8 cellular contexts compared by ENCODE assay signal in the genomic region with DNA sequence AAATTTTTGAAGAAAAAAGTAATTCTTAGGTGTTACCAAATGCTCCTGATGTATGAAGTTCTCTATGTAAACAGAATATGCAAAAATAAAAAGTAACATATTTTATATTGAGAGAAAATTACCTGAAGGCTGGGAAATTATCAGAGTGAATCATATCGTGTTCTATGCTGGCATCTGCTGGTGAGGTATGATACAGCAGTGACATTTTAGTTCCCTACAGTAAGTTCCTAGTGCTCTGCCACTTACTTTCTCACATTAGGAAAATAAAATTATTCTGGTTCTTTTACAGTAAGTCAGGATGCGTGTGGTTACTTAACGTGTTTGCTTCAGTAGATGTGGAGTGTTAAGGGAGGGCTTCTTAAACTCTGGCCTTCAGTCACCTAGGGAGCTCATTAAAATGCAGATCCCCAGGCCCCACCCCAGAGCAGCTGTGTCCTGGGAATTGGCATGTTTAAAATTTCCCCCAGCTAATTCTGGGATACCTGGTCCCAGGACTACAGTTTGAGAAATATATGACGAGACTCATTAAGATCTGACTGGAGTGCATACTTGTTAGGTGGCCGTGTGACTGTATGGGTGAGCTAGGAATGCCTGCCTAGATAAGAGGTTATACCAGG. TPM values are rescaled to one million over a fixed set of nuclear protein-coding genes. Genes with fewer than 3 reads are reported as not detected.
DNase-seq lines count a peak whose midpoint lies in the region; ATAC-seq, FAIRE-seq and TF ChIP-seq lines count a peak whose summit lies in the region.

No MANE protein-coding gene starts in this region.

- DNase-seq in AML-193 (lab: John Stamatoyannopoulos, UW), result peak; percentile 22 to 50
- DNase-seq in NCI-H2227 (lab: John Stamatoyannopoulos, UW; ENCODE audit: unreplicated experiment), result peak; percentile 62
- no peak for DNase-seq in breast epithelium (ENCODE audit: low spot score in 2 of 2)
- DNase-seq in mucosa of descending colon, result peak in 1 of 3 donors; percentile 67
- DNase-seq in mesendoderm, result no peak

- H3K4me3 ChIP-seq in breast epithelium (no peak overlapping the region), mucosa of descending colon (no peak overlapping the region), mesendoderm (ENCODE audit: low read length) (no peak overlapping the region)

- ATAC-seq in mucosa of descending colon, result no peak
- no peak for ATAC-seq in HG03196 (IDR thresholded peaks at IDR 0.05; ENCODE audit: unreplicated experiment)
- no peak for ATAC-seq in GM19463 (IDR thresholded peaks at IDR 0.05; ENCODE audit: unreplicated experiment)

- no peak overlapping the region for H2BK5ac ChIP-seq in mesendoderm (ENCODE audit: low read length)

- no peak overlapping the region for H3K4me2 ChIP-seq in mesendoderm (ENCODE audit: low read length)

- peaks cover 11% of the 10 kb centered on the region for H3K79me1 ChIP-seq in mesendoderm (ENCODE audit: low read length)

- H3K79me2 ChIP-seq in mesendoderm (ENCODE audit: control insufficient read depth, insufficient read depth, low read length), result peaks cover 11% of the 10 kb centered on the region

- no peak overlapping the region for H4K8ac ChIP-seq in mesendoderm (ENCODE audit: low read depth, low read length)

- H3K27me3 ChIP-seq in breast epithelium (no peaks in the 10 kb centered on the region), mesendoderm (ENCODE audit: insufficient read depth, low read length, poor library complexity) (no peaks in the 10 kb centered on the region)

- H3K56ac ChIP-seq in mesendoderm (ENCODE audit: low read length), result no peak overlapping the region

- peak; percentile 86 for FAIRE-seq in G401.6 (lab: Jason Lieb, UNC)

- TF ChIP-seq CTCF in breast epithelium (IDR thresholded peaks at IDR 0.05) (peak in 2 of 3 donors; percentile 58 to 60), mucosa of descending colon (IDR thresholded peaks at IDR 0.05) (peak; percentile 16)

- peaks cover 0 to 7% of the 10 kb centered on the region in 2 donors for H3K4me1 ChIP-seq in breast epithelium
- peaks cover 6% of the 10 kb centered on the region for H3K4me1 ChIP-seq in mucosa of descending colon (ENCODE audit: low read depth)
- peaks cover 6% of the 10 kb centered on the region for H3K4me1 ChIP-seq in mesendoderm (ENCODE audit: control insufficient read depth, low read depth, low read length)

- no peak overlapping the region for H3K18ac ChIP-seq in mesendoderm (ENCODE audit: low read length)

- H3K36me3 ChIP-seq in breast epithelium, result peaks cover 8% of the 10 kb centered on the region
- peaks cover 5% of the 10 kb centered on the region for H3K36me3 ChIP-seq in mucosa of descending colon (ENCODE audit: low read depth)
- no peaks in the 10 kb centered on the region for H3K36me3 ChIP-seq in mesendoderm (ENCODE audit: control insufficient read depth, insufficient read depth, low read length)

- no peak overlapping the region for H2AK5ac ChIP-seq in mesendoderm (ENCODE audit: low read length)

- no peak overlapping the region for H2BK15ac ChIP-seq in mesendoderm (replicated peaks; ENCODE audit: low read depth)

- no peak overlapping the region for H2BK120ac ChIP-seq in mesendoderm (ENCODE audit: low read depth, low read length)

- no peak overlapping the region for H3K4ac ChIP-seq in mesendoderm (ENCODE audit: low read depth, low read length)

- WGBS in mesendoderm (ENCODE audit: extremely low coverage, insufficient coverage, low lambda C conversion rate), result no CpG with 5 or more reads among the region's 5 CpGs

- no peak overlapping the region for H3K9ac ChIP-seq in mesendoderm (ENCODE audit: low read length)

- no peak for TF ChIP-seq POLR2A in breast epithelium (IDR thresholded peaks at IDR 0.05)

- intact Hi-C loops in breast epithelium (cut with DNase I; ENCODE audit: low total_unique reads) (loop anchor here (10.0 kb wide), 1 partner anchor 107 kb away; no protein-coding TSS in a partner anchor), mucosa of descending colon (cut with DNase I, micrococcal nuclease) (loop anchor here in 1 of 2 donors (10.0 kb wide), 1 partner anchor 107 kb away; no protein-coding TSS in a partner anchor)

- H4K5ac ChIP-seq in mesendoderm (ENCODE audit: low read length), result no peak overlapping the region

- H3K27ac ChIP-seq in breast epithelium, result no peak overlapping the region
- no peak overlapping the region for H3K27ac ChIP-seq in mesendoderm (ENCODE audit: low read depth, low read length)

- no peak overlapping the region for H3K23ac ChIP-seq in mesendoderm (ENCODE audit: low read length)

- H3K9me3 ChIP-seq in breast epithelium (no peaks in the 10 kb centered on the region), mucosa of descending colon (no peaks in the 10 kb centered on the region)

RNA-seq across cellular contexts. Expression of gene ACTR5, which starts 3.2 kb away (rescaled TPM):
- total RNA-seq in breast epithelium (10 to 100 TPM in 2 of 3 donors, 1 to 10 TPM in 1; 8.5 to 15.4 (median 13.0) TPM), mucosa of descending colon (1 to 10 TPM; 6.0 to 8.1 (median 7.9) TPM)
- polyA plus RNA-seq in mesendoderm (2013, experiment 1 of 2), result 11.4 TPM
- 10.7 TPM for polyA plus RNA-seq in mesendoderm (2013, experiment 2 of 2)

RNA-seq across cellular contexts. Expression of gene SLC32A1, which starts 27.2 kb away (rescaled TPM):
- total RNA-seq in breast epithelium (not detected), mucosa of descending colon (under 1 TPM in 1 of 3 donors, not detected in 2; 0.17 TPM)
- 0.10 TPM for polyA plus RNA-seq in mesendoderm (2013, experiment 1 of 2)
- polyA plus RNA-seq in mesendoderm (2013, experiment 2 of 2), result 0.11 TPM

RNA-seq across cellular contexts. Expression of gene PPP1R16B, which starts 54.0 kb away (rescaled TPM):
- total RNA-seq in breast epithelium, result 10 to 100 TPM in 1 of 3 donors, 1 to 10 TPM in 2; 3.7 to 10.8 (median 8.2) TPM
- total RNA-seq in mucosa of descending colon, result 1 to 10 TPM; 4.4 to 5.6 (median 4.4) TPM
- 6.2 TPM for polyA plus RNA-seq in mesendoderm (2013, experiment 1 of 2)
- 6.4 TPM for polyA plus RNA-seq in mesendoderm (2013, experiment 2 of 2)

Comparison
In these comparisons a context has a peak if more than half of its experiments do, and no peak if none do; other contexts are left out.
1. DNase-seq: peak in AML-193 (2 of 2) and NCI-H2227 (single experiment); none in breast epithelium (0 of 2) and mesendoderm (single experiment).